ENCODE assay signal across 23 cellular contexts in genomic region chr5:133081036-133081435, GRCh38. TPM values are rescaled to one million over a fixed set of nuclear protein-coding genes. Genes with fewer than 3 reads are reported as not detected.
DNase-seq lines count a peak whose midpoint lies in the region; ATAC-seq and TF ChIP-seq lines count a peak whose summit lies in the region.
"Had no signal": no experiment of that assay in that cellular context is flagged by ENCODE, and none has a peak within 500 bp of the region (broad histone marks: within the 10 kb centered on the region; RNA-seq: fewer than 3 reads in every experiment).

No MANE protein-coding gene starts in this region.

- no peak overlapping the region for H4K91ac ChIP-seq in H9 (ENCODE audit: insufficient read length, low read depth, low read length)

- peaks cover 41% of the 10 kb centered on the region for H3K36me3 Mint-ChIP-seq in activated CD4-positive, alpha-beta T cell treated with anti-CD3 and anti-CD28 coated beads, Interleukin-2, amount 10 ng/mL, durations not matched to agents 7 days and 5 days (ENCODE audit: low read depth)
- H3K36me3 Mint-ChIP-seq in H9 (ENCODE audit: insufficient read depth in 1 of 3, low read depth in 3 of 3) = peaks cover 49 to 81% (median 69%) of the 10 kb centered on the region in 3 experiments; a peak in 6 of 7 replicates
- H3K36me3 Mint-ChIP-seq in activated naive CD8-positive, alpha-beta T cell treated with anti-CD3 and anti-CD28 coated beads for 36 hours = peaks cover 40% of the 10 kb centered on the region
- H3K36me3 Mint-ChIP-seq in neural progenitor cell = peaks cover 43% of the 10 kb centered on the region

- H3K79me1 ChIP-seq in H9 (ENCODE audit: insufficient read depth, low read depth, low read length, poor library complexity, severe bottlenecking) = peaks cover 21% of the 10 kb centered on the region

- DNase-seq in activated CD4-positive, alpha-beta T cell treated with anti-CD3 and anti-CD28 coated beads, Interleukin-2, amount 10 ng/mL, durations not matched to agents 7 days and 5 days = no peak
- no peak for DNase-seq in activated CD4-positive, alpha-beta T cell treated with anti-CD3 and anti-CD28 coated beads for 1 hour
- no peak for DNase-seq in H9
- DNase-seq in activated naive CD8-positive, alpha-beta T cell treated with anti-CD3 and anti-CD28 coated beads for 36 hours = no peak
- no peak for DNase-seq in neural progenitor cell (ENCODE audit: low spot score)
- no peak for DNase-seq in NCI-H1105 treated with DMSO at 0.1 percent for 48 hours (lab: John Stamatoyannopoulos, UW)
- DNase-seq: activated naive CD4-positive, alpha-beta T cell treated with anti-CD3 and anti-CD28 coated beads, Interleukin-2, amount 50 U/mL, for 16 hours; Calu3; effector CD8-positive, alpha-beta T cell; gastrocnemius medialis; GM23248; lower lobe of right lung; NCI-H1092 treated with DMSO at 0.1 percent for 48 hours; NCI-H2029; NCI-H226; NCI-H82; OCI-M1; stimulated activated CD4-positive, alpha-beta T cell treated with anti-CD3 and anti-CD28 coated beads, Interleukin-2, amount 100 ng/mL, for 48 hours had no signal

- H3K9ac ChIP-seq in H9 (ENCODE audit: extremely low read depth, insufficient read length, low read length) (no peak overlapping the region), neural progenitor cell (no peak overlapping the region)
- H3K9ac ChIP-seq: GM23248 had no signal

- H3K79me2 ChIP-seq in H9 (ENCODE audit: insufficient read depth, low read length) = peaks cover 15% of the 10 kb centered on the region; the same call in 1 of the 2 replicates
- peaks cover 100% of the 10 kb centered on the region for H3K79me2 ChIP-seq in neural progenitor cell (ENCODE audit: low read depth)

- H3K36me3 ChIP-seq in neural progenitor cell = peaks cover 9% of the 10 kb centered on the region

- H4K20me1 ChIP-seq in H9 (ENCODE audit: control insufficient read depth, insufficient read depth, insufficient read length) = no peaks in the 10 kb centered on the region
- peaks cover 28% of the 10 kb centered on the region for H4K20me1 ChIP-seq in neural progenitor cell (ENCODE audit: low read depth)

- H3T11ph ChIP-seq in H9 (ENCODE audit: low read length) = no peak overlapping the region

- H3K23me2 ChIP-seq in H9 (ENCODE audit: insufficient read length, low read depth, low read length, poor library complexity, severe bottlenecking) = peaks cover 2% of the 10 kb centered on the region

- no peak overlapping the region for H3K18ac ChIP-seq in H9 (ENCODE audit: insufficient read length, low read depth, low read length)

- no peak overlapping the region for H2BK15ac ChIP-seq in H9 (ENCODE audit: low read depth, low read length)

- no peaks in the 10 kb centered on the region for H3K4me1 ChIP-seq in H9 (ENCODE audit: insufficient read depth, low read length)
- H3K4me1 ChIP-seq in neural progenitor cell = peaks cover 12% of the 10 kb centered on the region
- H3K4me1 ChIP-seq: A549, gastrocnemius medialis, lower lobe of right lung had no signal

- no peak overlapping the region for H4K5ac ChIP-seq in H9 (ENCODE audit: insufficient read length, low read depth, low read length)

- CTCF ChIA-PET in activated CD4-positive, alpha-beta T cell treated with anti-CD3 and anti-CD28 coated beads, Interleukin-2, amount 10 ng/mL, durations not matched to agents 7 days and 5 days (lab: Charles Lee) = no interaction called here

- no peak overlapping the region for H3K27ac ChIP-seq in H9 (ENCODE audit: insufficient read length, low read depth, low read length)
- H3K27ac ChIP-seq in neural progenitor cell = peak overlapping the region; percentile 77
- H3K27ac ChIP-seq: A549, esophagus muscularis mucosa, gastrocnemius medialis, GM23248, lower lobe of right lung had no signal

- no peak overlapping the region for H4K8ac ChIP-seq in H9 (replicated peaks; ENCODE audit: insufficient read length, low read depth, low read length)

- no peak overlapping the region for H2BK12ac ChIP-seq in H9 (ENCODE audit: insufficient read length, low read depth, low read length)

- peak overlapping the region; percentile 70 for H3K27ac Mint-ChIP-seq in activated CD4-positive, alpha-beta T cell treated with anti-CD3 and anti-CD28 coated beads, Interleukin-2, amount 10 ng/mL, durations not matched to agents 7 days and 5 days
- H3K27ac Mint-ChIP-seq in H9 (peak overlapping the region; percentile 76 to 95 (median 90)), neural progenitor cell (no peak overlapping the region)
- peak overlapping the region; percentile 76 for H3K27ac Mint-ChIP-seq in activated naive CD8-positive, alpha-beta T cell treated with anti-CD3 and anti-CD28 coated beads for 36 hours
- H3K27ac Mint-ChIP-seq: type B pancreatic cell had no signal

- peaks cover 21% of the 10 kb centered on the region for H3K4me1 Mint-ChIP-seq in activated CD4-positive, alpha-beta T cell treated with anti-CD3 and anti-CD28 coated beads, Interleukin-2, amount 10 ng/mL, durations not matched to agents 7 days and 5 days
- H3K4me1 Mint-ChIP-seq in H9 (peaks cover 11% of the 10 kb centered on the region in 2 experiments), neural progenitor cell (peaks cover 6% of the 10 kb centered on the region)
- peaks cover 37% of the 10 kb centered on the region for H3K4me1 Mint-ChIP-seq in activated naive CD8-positive, alpha-beta T cell treated with anti-CD3 and anti-CD28 coated beads for 36 hours

- no CpG with 5 or more reads among the region's 7 CpGs for WGBS in H9 (ENCODE audit: extremely low coverage, insufficient read length, low lambda C conversion rate)

- H2AFZ ChIP-seq in H9 (ENCODE audit: low read length) (no peak overlapping the region), neural progenitor cell (replicated peaks) (no peak overlapping the region)
- H2AFZ ChIP-seq: GM23248 had no signal

- TF ChIP-seq CTCF in H9 (conservative IDR thresholded peaks at IDR 0.05) = no peak
- no peak for TF ChIP-seq CTCF in neural progenitor cell (IDR thresholded peaks at IDR 0.05)

- no peaks in the 10 kb centered on the region for H3K27me3 ChIP-seq in H9 (ENCODE audit: insufficient read depth, low read length)
- H3K27me3 ChIP-seq in neural progenitor cell = no peaks in the 10 kb centered on the region
- H3K27me3 ChIP-seq: esophagus muscularis mucosa, gastrocnemius medialis had no signal

- H2BK5ac ChIP-seq in H9 (ENCODE audit: insufficient read length, low read length) = no peak overlapping the region

- no peaks in the 10 kb centered on the region for H3K27me3 Mint-ChIP-seq in activated CD4-positive, alpha-beta T cell treated with anti-CD3 and anti-CD28 coated beads, Interleukin-2, amount 10 ng/mL, durations not matched to agents 7 days and 5 days
- H3K27me3 Mint-ChIP-seq in H9 (ENCODE audit: low read depth) = no peaks in the 10 kb centered on the region
- no peaks in the 10 kb centered on the region for H3K27me3 Mint-ChIP-seq in activated naive CD8-positive, alpha-beta T cell treated with anti-CD3 and anti-CD28 coated beads for 36 hours
- H3K27me3 Mint-ChIP-seq in neural progenitor cell (ENCODE audit: insufficient read depth, low read depth) = no peaks in the 10 kb centered on the region
- H3K27me3 Mint-ChIP-seq: type B pancreatic cell had no signal

- no peak overlapping the region for H2BK120ac ChIP-seq in H9 (ENCODE audit: low read depth, low read length, poor library complexity, severe bottlenecking)

- no peak overlapping the region for H3K14ac ChIP-seq in H9 (ENCODE audit: insufficient read depth, low read length)

- H3K4ac ChIP-seq in H9 (ENCODE audit: low read depth, low read length) = no peak overlapping the region

- ATAC-seq in GM19467 (IDR thresholded peaks at IDR 0.05; ENCODE audit: unreplicated experiment) = no peak
- ATAC-seq in GM21717 (IDR thresholded peaks at IDR 0.05; ENCODE audit: unreplicated experiment) = no peak
- ATAC-seq: A549, gastrocnemius medialis, lower lobe of right lung had no signal

- H3K9me3 Mint-ChIP-seq in activated CD4-positive, alpha-beta T cell treated with anti-CD3 and anti-CD28 coated beads, Interleukin-2, amount 10 ng/mL, durations not matched to agents 7 days and 5 days = no peaks in the 10 kb centered on the region
- H3K9me3 Mint-ChIP-seq in H9 = no peaks in the 10 kb centered on the region
- H3K9me3 Mint-ChIP-seq in activated naive CD8-positive, alpha-beta T cell treated with anti-CD3 and anti-CD28 coated beads for 36 hours = no peaks in the 10 kb centered on the region
- no peaks in the 10 kb centered on the region for H3K9me3 Mint-ChIP-seq in neural progenitor cell
- H3K9me3 Mint-ChIP-seq: type B pancreatic cell had no signal

- no peak overlapping the region for H3K4me3 Mint-ChIP-seq in activated CD4-positive, alpha-beta T cell treated with anti-CD3 and anti-CD28 coated beads, Interleukin-2, amount 10 ng/mL, durations not matched to agents 7 days and 5 days
- H3K4me3 Mint-ChIP-seq in H9 (no peak overlapping the region; a peak in 1 of 5 replicates), neural progenitor cell (no peak overlapping the region)
- no peak overlapping the region for H3K4me3 Mint-ChIP-seq in activated naive CD8-positive, alpha-beta T cell treated with anti-CD3 and anti-CD28 coated beads for 36 hours
- H3K4me3 Mint-ChIP-seq: type B pancreatic cell had no signal

- H3K56ac ChIP-seq in H9 (ENCODE audit: insufficient read length, low read depth, low read length) = no peak overlapping the region

- H3K4me3 ChIP-seq in neural progenitor cell = no peak overlapping the region
- H3K4me3 ChIP-seq: A549, esophagus muscularis mucosa, gastrocnemius medialis, GM23248, lower lobe of right lung had no signal

- no peak overlapping the region for H2BK20ac ChIP-seq in H9 (ENCODE audit: low read depth, low read length, poor library complexity, severe bottlenecking)

- H3K9me3 ChIP-seq in H9 (ENCODE audit: control insufficient read depth, low read depth, low read length) (no peaks in the 10 kb centered on the region), neural progenitor cell (ENCODE audit: low read depth) (no peaks in the 10 kb centered on the region)
- H3K9me3 ChIP-seq: A549, esophagus muscularis mucosa, gastrocnemius medialis, lower lobe of right lung had no signal

- H3K4me2 ChIP-seq in H9 (ENCODE audit: insufficient read depth, insufficient read length, low read length) (no peak overlapping the region), neural progenitor cell (peak overlapping the region; percentile 23)
- H3K4me2 ChIP-seq: A549 had no signal

- H3F3A ChIP-seq in neural progenitor cell (ENCODE audit: low read depth) = peaks cover 10% of the 10 kb centered on the region

- POLR2A ChIA-PET in activated CD4-positive, alpha-beta T cell treated with anti-CD3 and anti-CD28 coated beads, Interleukin-2, amount 10 ng/mL, durations not matched to agents 7 days and 5 days (lab: Charles Lee) = no interaction called here

- no peak overlapping the region for H3K23ac ChIP-seq in H9 (ENCODE audit: insufficient read length, low read depth, low read length)

- H2AK5ac ChIP-seq in H9 (ENCODE audit: insufficient read length, low read length) = no peak overlapping the region

RNA-seq across cellular contexts. Expression of gene HSPA4, which starts 29.2 kb away (rescaled TPM):
- total RNA-seq in activated CD4-positive, alpha-beta T cell treated with anti-CD3 and anti-CD28 coated beads, Interleukin-2, amount 10 ng/mL, durations not matched to agents 7 days and 5 days = 10 to 100 TPM; 89.5 to 95.4 TPM
- 293 and 300 TPM in 2 replicates for total RNA-seq in H9 (2021)
- total RNA-seq in activated naive CD8-positive, alpha-beta T cell treated with anti-CD3 and anti-CD28 coated beads for 36 hours = 100 to 1,000 TPM; 296 to 302 TPM
- total RNA-seq in neural progenitor cell (ENCODE audit: low replicate concordance) = 144 and 232 TPM in 2 replicates

RNA-seq across cellular contexts. Expression of gene ZCCHC10, which starts 54.7 kb away (rescaled TPM):
- total RNA-seq in activated CD4-positive, alpha-beta T cell treated with anti-CD3 and anti-CD28 coated beads, Interleukin-2, amount 10 ng/mL, durations not matched to agents 7 days and 5 days = 10 to 100 TPM; 27.8 to 31.9 TPM
- total RNA-seq in H9 (2021) (34.0 and 34.4 TPM in 2 replicates), neural progenitor cell (ENCODE audit: low replicate concordance) (31.8 and 37.0 TPM in 2 replicates)
- total RNA-seq in activated naive CD8-positive, alpha-beta T cell treated with anti-CD3 and anti-CD28 coated beads for 36 hours = 10 to 100 TPM; 31.2 to 33.5 TPM
